26 cellular contexts compared by ENCODE assay signal in the genomic region with DNA sequence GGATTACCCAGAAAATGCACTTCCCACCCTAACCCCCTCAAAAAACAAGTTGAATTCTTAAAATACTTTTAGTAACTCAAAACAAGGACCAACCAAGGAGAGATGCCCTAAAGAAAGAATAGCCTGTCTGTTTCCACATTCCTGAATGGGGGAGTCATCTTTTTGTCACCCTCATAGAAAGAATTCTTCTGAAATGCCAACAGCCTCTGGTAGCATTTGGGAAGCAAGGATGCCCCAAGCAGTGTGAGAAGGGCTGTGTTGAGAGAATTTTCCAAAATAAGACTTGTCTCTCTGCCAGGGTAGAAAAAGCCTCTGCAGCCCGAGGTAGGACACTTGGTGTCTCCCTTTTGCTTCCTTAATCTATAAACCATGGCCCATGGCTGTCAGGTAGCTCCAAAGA.
DNase-seq lines count a peak whose midpoint lies in the region; ATAC-seq and TF ChIP-seq lines count a peak whose summit lies in the region.
"Had no signal": no experiment of that assay in that cellular context is flagged by ENCODE, and none has a peak within 500 bp of the region (broad histone marks: within the 10 kb centered on the region; RNA-seq: fewer than 3 reads in every experiment).

No MANE protein-coding gene starts in this region.

- peaks cover 15% of the 10 kb centered on the region; the same call in 1 of the 2 replicates for H3K4me1 ChIP-seq in SJCRH30
- no peaks in the 10 kb centered on the region for H3K4me1 ChIP-seq in esophagus squamous epithelium
- H3K4me1 ChIP-seq: heart left ventricle, neural progenitor cell, Peyer's patch, psoas muscle, suprapubic skin, vagina had no signal

- TF ChIP-seq CTCF in esophagus squamous epithelium (IDR thresholded peaks at IDR 0.05): no peak

- no peaks in the 10 kb centered on the region for H3K27me3 ChIP-seq in H7 (ENCODE audit: control insufficient read depth, insufficient read depth, low read length)
- no peaks in the 10 kb centered on the region for H3K27me3 ChIP-seq in SJCRH30
- no peaks in the 10 kb centered on the region for H3K27me3 ChIP-seq in esophagus squamous epithelium
- H3K27me3 ChIP-seq: heart left ventricle, neural progenitor cell, Peyer's patch, suprapubic skin, vagina had no signal

- no peaks in the 10 kb centered on the region for H3K9me3 ChIP-seq in SJCRH30 (replicated peaks)
- no peaks in the 10 kb centered on the region for H3K9me3 ChIP-seq in esophagus squamous epithelium
- H3K9me3 ChIP-seq: heart left ventricle, Peyer's patch, psoas muscle, suprapubic skin, vagina had no signal

- no peaks in the 10 kb centered on the region for H3K36me3 ChIP-seq in H7 (replicated peaks; ENCODE audit: control insufficient read depth, insufficient read depth, low read length)
- H3K36me3 ChIP-seq in SJCRH30: no peaks in the 10 kb centered on the region
- no peaks in the 10 kb centered on the region for H3K36me3 ChIP-seq in esophagus squamous epithelium
- H3K36me3 ChIP-seq: heart left ventricle, neural progenitor cell, Peyer's patch, suprapubic skin, vagina had no signal

- DNase-seq in H7 (peak; percentile 11), SJCRH30 (peak; percentile 26 to 27), iPS-NIHi7 (ENCODE audit: extremely low spot score) (peak; percentile 44), NCI-H1436 (lab: John Stamatoyannopoulos, UW) (no peak), esophagus squamous epithelium (lab: John Stamatoyannopoulos, UW) (no peak), SW480 (ENCODE audit: low spot score) (no peak)
- DNase-seq: activated CD8-positive, alpha-beta T cell treated with anti-CD3 and anti-CD28 coated beads, Interleukin-2, amount 10 ng/mL, durations not matched to agents 7 days and 5 days; activated naive CD4-positive, alpha-beta T cell; CD8-positive, alpha-beta T cell; DMS53; heart left ventricle; immature natural killer cell; left ventricle myocardium superior; NCI-H1105 treated with DMSO at 0.1 percent for 48 hours; NCI-H2081 treated with DMSO at 0.1 percent for 48 hours; NCI-H446; Peyer's patch; psoas muscle; stimulated activated CD4-positive, alpha-beta T cell treated with anti-CD3 and anti-CD28 coated beads, Interleukin-1b, Interleukin-23, amount 100 ng/mL, for 48 hours had no signal

- 11 to 50% methylated on average over 1 of the region's 1 CpG for WGBS in esophagus squamous epithelium, 2 donors

- H3K4me3 ChIP-seq in H7 (ENCODE audit: insufficient read depth, low read depth, low read length): no peak overlapping the region
- H3K4me3 ChIP-seq in SJCRH30: no peak overlapping the region
- no peak overlapping the region for H3K4me3 ChIP-seq in esophagus squamous epithelium
- H3K4me3 ChIP-seq: heart left ventricle, neural progenitor cell, Peyer's patch, psoas muscle, suprapubic skin, vagina had no signal

- ATAC-seq in HG02840 (IDR thresholded peaks at IDR 0.05; ENCODE audit: low FRiP score, unreplicated experiment): no peak
- ATAC-seq: activated CD8-positive, alpha-beta T cell treated with anti-CD3 and anti-CD28 coated beads, Interleukin-2, amount 10 ng/mL, durations not matched to agents 7 days and 5 days; CD8-positive, alpha-beta T cell; heart left ventricle; HepG2; left ventricle myocardium superior; psoas muscle; SK-N-SH treated with all-trans-retinoic acid at 6 μM for 48 hours; stimulated activated effector memory CD8-positive, alpha-beta T cell treated with anti-CD3 and anti-CD28 coated beads, Interleukin-12 subunit alpha, Interleukin-12 subunit beta, amount 100 ng/mL, for 72 hours had no signal

- no peak for TF ChIP-seq POLR2A in esophagus squamous epithelium (IDR thresholded peaks at IDR 0.05)

- intact Hi-C loops in esophagus squamous epithelium (cut with DNase I): no loop called here

- H3K27ac ChIP-seq in SJCRH30: peak overlapping the region; percentile 68
- H3K27ac ChIP-seq in esophagus squamous epithelium: no peak overlapping the region
- H3K27ac ChIP-seq: heart left ventricle, neural progenitor cell, Peyer's patch, psoas muscle, suprapubic skin, vagina had no signal

Comparison
In these comparisons a context has a peak if more than half of its experiments do, and no peak if none do; other contexts are left out.
1. DNase-seq: peak in H7 (single experiment), SJCRH30 (2 of 2) and iPS-NIHi7 (single experiment); none in NCI-H1436 (single experiment), esophagus squamous epithelium (single experiment) and SW480 (single experiment).